18 cellular contexts compared by ENCODE assay signal in the genomic region with DNA sequence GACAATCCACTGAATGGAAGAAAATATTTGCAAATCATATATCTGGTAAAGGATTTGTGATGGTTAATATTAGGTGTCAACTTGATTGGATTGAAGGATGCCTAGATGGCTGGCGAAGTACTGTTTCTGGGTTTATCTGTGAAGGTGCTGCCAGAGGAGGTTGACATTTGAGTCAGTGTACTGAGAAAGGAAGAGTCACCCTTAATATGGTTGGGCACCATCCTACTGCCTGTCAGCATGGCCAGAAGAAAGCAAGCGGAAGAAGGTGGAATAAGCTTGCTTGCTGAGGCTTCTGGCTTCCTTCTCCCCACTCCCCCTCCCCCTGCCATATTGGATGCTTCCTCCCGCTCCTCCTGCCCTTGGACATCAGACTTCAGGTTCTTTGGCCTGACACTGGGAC.
DNase-seq lines count a peak whose midpoint lies in the region; ATAC-seq and TF ChIP-seq lines count a peak whose summit lies in the region.
"Had no signal": no experiment of that assay in that cellular context is flagged by ENCODE, and none has a peak within 500 bp of the region (broad histone marks: within the 10 kb centered on the region; RNA-seq: fewer than 3 reads in every experiment).

No MANE protein-coding gene starts in this region.

- no peaks in the 10 kb centered on the region for H3K36me3 ChIP-seq in KOPT-K1 (ENCODE audit: insufficient read depth, low read length)
- H3K36me3 ChIP-seq: BE2C had no signal

- H3K9me3 Mint-ChIP-seq in endothelial cell (ENCODE audit: unreplicated experiment): no peaks in the 10 kb centered on the region
- no peaks in the 10 kb centered on the region for H3K9me3 Mint-ChIP-seq in stimulated activated effector memory CD8-positive, alpha-beta T cell treated with anti-CD3 and anti-CD28 coated beads, Interleukin-12 subunit alpha, Interleukin-12 subunit beta, amount 100 ng/mL, for 72 hours
- H3K9me3 Mint-ChIP-seq: CD4-positive, alpha-beta memory T cell; IgD-negative memory B cell had no signal

- H3K27me3 Mint-ChIP-seq in endothelial cell (ENCODE audit: unreplicated experiment): peaks cover 12% of the 10 kb centered on the region
- H3K27me3 Mint-ChIP-seq: CD4-positive, alpha-beta memory T cell; IgD-negative memory B cell had no signal

- peaks cover 3% of the 10 kb centered on the region for H3K9me3 ChIP-seq in KOPT-K1 (ENCODE audit: insufficient read depth, low read length, poor library complexity, severe bottlenecking)
- H3K9me3 ChIP-seq: A549, BE2C had no signal

- H3K27ac Mint-ChIP-seq in endothelial cell (ENCODE audit: unreplicated experiment): no peak overlapping the region
- H3K27ac Mint-ChIP-seq in stimulated activated effector memory CD8-positive, alpha-beta T cell treated with anti-CD3 and anti-CD28 coated beads, Interleukin-12 subunit alpha, Interleukin-12 subunit beta, amount 100 ng/mL, for 72 hours: no peak overlapping the region
- H3K27ac Mint-ChIP-seq: CD4-positive, alpha-beta memory T cell; GM23338 had no signal

- H3K4me3 Mint-ChIP-seq in endothelial cell (ENCODE audit: unreplicated experiment): peak overlapping the region; percentile 35
- no peak overlapping the region for H3K4me3 Mint-ChIP-seq in stimulated activated effector memory CD8-positive, alpha-beta T cell treated with anti-CD3 and anti-CD28 coated beads, Interleukin-12 subunit alpha, Interleukin-12 subunit beta, amount 100 ng/mL, for 72 hours
- H3K4me3 Mint-ChIP-seq: CD4-positive, alpha-beta memory T cell; GM23338; IgD-negative memory B cell had no signal

- TF ChIP-seq CTCF in endothelial cell (IDR thresholded peaks at IDR 0.05; ENCODE audit: unreplicated experiment): no peak

- no peak for DNase-seq in endothelial cell (ENCODE audit: low spot score)
- no peak for DNase-seq in stimulated activated effector memory CD8-positive, alpha-beta T cell treated with anti-CD3 and anti-CD28 coated beads, Interleukin-12 subunit alpha, Interleukin-12 subunit beta, amount 100 ng/mL, for 72 hours (ENCODE audit: low spot score in 2 of 2)
- no peak for DNase-seq in RPMI8226
- DNase-seq in dedifferentiated amniotic fluid mesenchymal stem cell (ENCODE audit: extremely low spot score): no peak
- no peak for DNase-seq in activated T-cell treated with anti-CD3 and anti-CD28 coated beads for 4 hours
- DNase-seq: BE2C; CD4-positive, alpha-beta memory T cell; DMS153; DMS79 treated with DMSO at 0.1 percent for 48 hours; GDM1; H7 had no signal

- H3K4me1 Mint-ChIP-seq in endothelial cell (ENCODE audit: unreplicated experiment): peaks cover 63% of the 10 kb centered on the region
- H3K4me1 Mint-ChIP-seq in stimulated activated effector memory CD8-positive, alpha-beta T cell treated with anti-CD3 and anti-CD28 coated beads, Interleukin-12 subunit alpha, Interleukin-12 subunit beta, amount 100 ng/mL, for 72 hours: no peaks in the 10 kb centered on the region

- H3K27ac ChIP-seq in KOPT-K1 (ENCODE audit: low read depth, low read length, poor library complexity, severe bottlenecking) (peak overlapping the region; percentile 92), angular gyrus (ENCODE audit: low read depth, low read length) (peak overlapping the region; percentile 74)
- H3K27ac ChIP-seq: A549, C4-2B had no signal

- peaks cover 4% of the 10 kb centered on the region for H3K36me3 Mint-ChIP-seq in endothelial cell (ENCODE audit: low read depth, unreplicated experiment)
- H3K36me3 Mint-ChIP-seq in stimulated activated effector memory CD8-positive, alpha-beta T cell treated with anti-CD3 and anti-CD28 coated beads, Interleukin-12 subunit alpha, Interleukin-12 subunit beta, amount 100 ng/mL, for 72 hours: no peaks in the 10 kb centered on the region
- H3K36me3 Mint-ChIP-seq: CD4-positive, alpha-beta memory T cell had no signal

- ATAC-seq in stimulated activated effector memory CD8-positive, alpha-beta T cell treated with anti-CD3 and anti-CD28 coated beads, Interleukin-12 subunit alpha, Interleukin-12 subunit beta, amount 100 ng/mL, for 72 hours: peak; percentile 49
- ATAC-seq in GM18511 (IDR thresholded peaks at IDR 0.05; ENCODE audit: unreplicated experiment): no peak
- ATAC-seq: A549, GM23338 had no signal
